Comparison of ENCODE assay signal across 15 cellular contexts in the genomic region with DNA sequence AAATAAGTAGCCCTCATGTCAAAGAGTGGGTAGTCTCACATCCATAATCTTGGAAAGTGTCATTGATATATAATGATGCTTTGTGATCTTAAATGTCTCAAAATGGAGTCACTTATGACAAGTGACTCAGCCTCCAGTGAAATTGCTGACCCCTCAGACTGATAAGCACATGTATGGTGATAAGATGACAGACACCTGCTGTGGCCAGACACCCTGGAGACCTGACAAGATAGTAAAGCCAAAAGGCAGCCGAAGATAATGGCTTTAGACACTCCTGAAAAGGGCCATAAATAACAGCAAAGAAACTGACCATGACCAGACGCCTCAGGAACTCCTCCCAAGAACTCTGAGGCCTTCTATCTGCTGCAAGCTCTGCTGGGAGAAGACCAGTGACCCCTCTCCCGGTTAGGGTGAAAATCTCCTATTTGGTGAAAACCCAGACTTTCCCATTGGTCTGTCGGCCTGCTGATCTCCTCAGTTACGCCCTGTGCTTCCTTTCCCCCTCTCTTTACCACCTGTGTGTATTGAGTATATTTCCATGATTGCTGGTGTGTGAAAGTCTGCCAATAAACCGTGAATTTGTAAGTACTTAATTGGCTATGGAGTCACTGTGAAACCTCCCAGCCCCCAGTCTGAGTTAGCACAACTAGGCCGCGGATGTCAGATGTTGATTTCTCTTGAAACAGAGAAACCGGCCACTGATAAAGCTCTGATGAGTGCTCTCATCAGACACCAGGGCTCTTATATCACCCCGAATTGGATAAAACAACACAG.
"Had no signal": no experiment of that assay in that cellular context is flagged by ENCODE, and none has a peak within 500 bp of the region (broad histone marks: within the 10 kb centered on the region; RNA-seq: fewer than 3 reads in every experiment).

No MANE protein-coding gene starts in this region.

- H3K4me3 Mint-ChIP-seq: activated naive CD4-positive, alpha-beta T cell treated with anti-CD3 and anti-CD28 coated beads for 36 hours; activated T-helper 17 cell treated with anti-CD3 and anti-CD28 coated beads, Interleukin-2, amount 50 U/mL, for 72 hours; nephron; stimulated activated naive CD8-positive, alpha-beta T cell treated with anti-CD3 and anti-CD28 coated beads, Interleukin-15, amount 100 ng/mL, for 72 hours had no signal

- H3K27ac Mint-ChIP-seq: activated naive CD4-positive, alpha-beta T cell treated with anti-CD3 and anti-CD28 coated beads for 36 hours; activated T-helper 17 cell treated with anti-CD3 and anti-CD28 coated beads, Interleukin-2, amount 50 U/mL, for 72 hours; nephron had no signal

- DNase-seq: activated CD4-positive, alpha-beta T cell treated with anti-CD3 and anti-CD28 coated beads for 48 hours; activated naive CD4-positive, alpha-beta T cell treated with anti-CD3 and anti-CD28 coated beads for 36 hours; foreskin keratinocyte; head of caudate nucleus; left colon; mammary epithelial cell; psoas muscle; sigmoid colon; stimulated activated CD4-positive, alpha-beta T cell treated with anti-CD3 and anti-CD28 coated beads, Interleukin-12 subunit alpha, Interleukin-12 subunit beta, amount 100 ng/mL, for 4 hours; stimulated activated CD4-positive, alpha-beta T cell treated with anti-CD3 and anti-CD28 coated beads, Interleukin-4, amount 100 ng/mL, for 1 hour; stimulated activated naive CD8-positive, alpha-beta T cell treated with anti-CD3 and anti-CD28 coated beads, Interleukin-15, amount 100 ng/mL, for 72 hours; T-helper 9 cell; testis had no signal

- H3K27me3 ChIP-seq: foreskin keratinocyte, sigmoid colon, testis had no signal

- H3K36me3 ChIP-seq: sigmoid colon had no signal

- H3K4me1 Mint-ChIP-seq: activated T-helper 17 cell treated with anti-CD3 and anti-CD28 coated beads, Interleukin-2, amount 50 U/mL, for 72 hours; nephron; stimulated activated naive CD8-positive, alpha-beta T cell treated with anti-CD3 and anti-CD28 coated beads, Interleukin-15, amount 100 ng/mL, for 72 hours had no signal

- ATAC-seq: activated T-helper 17 cell treated with anti-CD3 and anti-CD28 coated beads, Interleukin-2, amount 50 U/mL, for 72 hours; foreskin keratinocyte; left colon; psoas muscle; stimulated activated naive CD8-positive, alpha-beta T cell treated with anti-CD3 and anti-CD28 coated beads, Interleukin-15, amount 100 ng/mL, for 72 hours had no signal

- H3K4me3 ChIP-seq: psoas muscle, sigmoid colon, testis had no signal

- H3K4me1 ChIP-seq: foreskin keratinocyte, psoas muscle, sigmoid colon, testis had no signal

- H3K27me3 Mint-ChIP-seq: stimulated activated naive CD8-positive, alpha-beta T cell treated with anti-CD3 and anti-CD28 coated beads, Interleukin-15, amount 100 ng/mL, for 72 hours had no signal

- H3K27ac ChIP-seq: foreskin keratinocyte, psoas muscle, sigmoid colon, testis had no signal

- H3K9me3 ChIP-seq: sigmoid colon, testis had no signal
